ENCODE assay signal across 1 cellular context in genomic region chr1:245512980-245513578, GRCh38.
TF ChIP-seq lines count a peak whose summit lies in the region.

No MANE protein-coding gene starts in this region.

TF ChIP-seq in K562, 482 proteins besides CTCF, POLR2A, EP300 and RAD21 (continued from another document):
- TF ChIP-seq ZNF316 (IDR thresholded peaks at IDR 0.05) = peak; percentile 94
- no peak for TF ChIP-seq XRCC5 (IDR thresholded peaks at IDR 0.05; ENCODE audit: low read depth, low read length)
